In the genomic region with DNA sequence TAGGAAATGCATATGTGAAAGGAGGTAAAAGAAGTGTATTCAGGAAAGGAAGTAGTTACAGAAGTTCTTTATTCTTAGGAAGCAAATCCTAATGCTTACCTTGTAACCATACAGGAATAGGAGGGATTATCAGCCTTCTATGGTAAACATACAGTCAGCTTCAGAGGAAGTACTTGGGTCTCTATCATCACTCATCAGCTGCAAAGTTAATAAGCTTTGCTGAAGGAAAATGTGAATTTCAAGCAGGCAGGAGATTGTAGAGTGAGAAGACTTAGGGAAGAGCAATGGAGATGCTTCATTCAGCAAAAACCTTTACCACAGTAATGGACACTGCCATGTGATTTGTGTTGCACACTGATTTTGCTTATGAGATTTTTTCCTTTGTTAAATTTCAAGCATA, we compare ENCODE assay signal across 22 cellular contexts.
DNase-seq lines count a peak whose midpoint lies in the region; ATAC-seq, FAIRE-seq and TF ChIP-seq lines count a peak whose summit lies in the region.
"Had no signal": no experiment of that assay in that cellular context is flagged by ENCODE, and none has a peak within 500 bp of the region (broad histone marks: within the 10 kb centered on the region; RNA-seq: fewer than 3 reads in every experiment).

No MANE protein-coding gene starts in this region.

- BruUV-seq in IMR-90 (replicated peaks; lab: Mats Ljungman, UMichigan) (no TSS peak), K562 (replicated peaks; lab: Mats Ljungman, UMichigan) (no TSS peak)

- H3K56ac ChIP-seq in IMR-90 (ENCODE audit: extremely low read depth, insufficient read depth, low read length), result no peak overlapping the region

- H3K27me3 Mint-ChIP-seq in naive thymus-derived CD8-positive, alpha-beta T cell, result no peaks in the 10 kb centered on the region

- peak; percentile 72 for DNase-seq in NCI-H82 (lab: John Stamatoyannopoulos, UW)
- DNase-seq in NCI-H82 treated with DMSO at 0.1 percent for 48 hours (lab: John Stamatoyannopoulos, UW; ENCODE audit: unreplicated experiment), result no peak
- DNase-seq in IMR-90, result no peak
- DNase-seq in K562 (ENCODE audit: extremely low read depth in 1 of 4, low spot score in 3 of 4), result no peak
- no peak for DNase-seq in naive thymus-derived CD8-positive, alpha-beta T cell
- DNase-seq in NCI-H1930 (lab: John Stamatoyannopoulos, UW), result no peak
- no peak for DNase-seq in GM10248 (ENCODE audit: extremely low spot score)
- no peak for DNase-seq in cerebellum (ENCODE audit: low spot score)
- DNase-seq: cerebellar nuclear complex; NCI-H187 treated with DMSO at 0.1 percent for 48 hours; PC-9; sigmoid colon; stimulated activated CD4-positive, alpha-beta T cell treated with anti-CD3 and anti-CD28 coated beads, Interleukin-4, amount 100 ng/mL, for 1 hour; stimulated activated CD8-positive, alpha-beta memory T cell treated with anti-CD3 and anti-CD28 coated beads, Interleukin-4, amount 100 ng/mL, for 48 hours; tibial artery had no signal

- H2AK5ac ChIP-seq in IMR-90 (ENCODE audit: low read depth, low read length), result no peak overlapping the region

- H3K36me3 ChIP-seq in IMR-90 (ENCODE audit: control insufficient read depth, insufficient read depth, low read length), result no peaks in the 10 kb centered on the region
- H3K36me3 ChIP-seq in K562 (ENCODE audit: control insufficient read depth, insufficient read depth, low read length), result no peaks in the 10 kb centered on the region
- H3K36me3 ChIP-seq: adrenal gland, sigmoid colon, tibial artery had no signal

- TF ChIP-seq POLR2A in IMR-90 (IDR thresholded peaks at IDR 0.05; ENCODE audit: low read depth, low read length) (no peak), K562 (conservative IDR thresholded peaks at IDR 0.05) (no peak)

- H3K4me1 Mint-ChIP-seq in naive thymus-derived CD8-positive, alpha-beta T cell, result peaks cover 22 to 57% (median 44%) of the 10 kb centered on the region in 4 donors

- no peak overlapping the region for H2AFZ ChIP-seq in IMR-90 (replicated peaks; ENCODE audit: low read length, poor library complexity)
- H2AFZ ChIP-seq in K562 (ENCODE audit: low read depth, low read length), result no peak overlapping the region
- H2AFZ ChIP-seq: PC-9 had no signal

- H3K9ac ChIP-seq in IMR-90 (ENCODE audit: low read depth, low read length) (no peak overlapping the region), K562 (ENCODE audit: insufficient read depth in 1 of 2, low read depth in 2 of 2, low read length in 2 of 2) (no peak overlapping the region)

- no peak overlapping the region for H4K8ac ChIP-seq in IMR-90 (ENCODE audit: low read depth in 2 of 2, low read length in 2 of 2)

- H3K4me3 Mint-ChIP-seq in naive thymus-derived CD8-positive, alpha-beta T cell, result peak overlapping the region in 5 of 10 donors; percentile 26 to 62 (median 33)
- H3K4me3 Mint-ChIP-seq: CD14-positive monocyte had no signal

- no peaks in the 10 kb centered on the region for H3K9me3 Mint-ChIP-seq in naive thymus-derived CD8-positive, alpha-beta T cell
- H3K9me3 Mint-ChIP-seq: CD14-positive monocyte had no signal

- no peaks in the 10 kb centered on the region for H3K36me3 Mint-ChIP-seq in naive thymus-derived CD8-positive, alpha-beta T cell

- intact Hi-C loops in IMR-90 (cut with micrococcal nuclease) (no loop called here), K562 (cut with micrococcal nuclease) (no loop called here)

- H3K4me3 ChIP-seq in IMR-90 (ENCODE audit: insufficient read depth, low read depth, low read length) (no peak overlapping the region), K562 (no peak overlapping the region)
- H3K4me3 ChIP-seq: adrenal gland, lung, PC-9, sigmoid colon, tibial artery had no signal

- H2BK5ac ChIP-seq in IMR-90 (ENCODE audit: low read depth, low read length, poor library complexity, severe bottlenecking), result peak overlapping the region; percentile 2

- no peak overlapping the region for H2BK120ac ChIP-seq in IMR-90 (ENCODE audit: low read depth, low read length)

- H3K79me2 ChIP-seq in K562 (ENCODE audit: control insufficient read depth, insufficient read depth, low read length), result peaks cover 55% of the 10 kb centered on the region

- TF ChIP-seq CTCF in IMR-90 (conservative IDR thresholded peaks at IDR 0.05; ENCODE audit: low read depth, low read length) (no peak), K562 (IDR thresholded peaks at IDR 0.05 in 2 of 3, conservative IDR thresholded peaks at IDR 0.05 in 1 of 3; ENCODE audit: insufficient read depth in 2 of 3, low read depth in 1 of 3, low read length in 3 of 3) (no peak), GM10248 (IDR thresholded peaks at IDR 0.05; ENCODE audit: control extremely low read depth, extremely low read depth, low read depth, missing control alignments) (no peak)

- TF ChIP-seq RAD21 in IMR-90 (IDR thresholded peaks at IDR 0.05; ENCODE audit: low read length) (no peak), K562 (CRISPR knock-in tag; conservative IDR thresholded peaks at IDR 0.05 in 1 of 2, IDR thresholded peaks at IDR 0.05 in 1 of 2) (no peak)

- H3K4me1 ChIP-seq in IMR-90 (ENCODE audit: control insufficient read depth, insufficient read depth, low read length), result no peaks in the 10 kb centered on the region; the same call in 1 of the 2 replicates
- peaks cover 0 to 7% of the 10 kb centered on the region in 2 experiments; a peak in 4 of 5 replicates for H3K4me1 ChIP-seq in K562 (replicated peaks in 1 of 2; ENCODE audit: control insufficient read depth in 2 of 2, insufficient read depth in 2 of 2, low read length in 2 of 2)
- H3K4me1 ChIP-seq: tibial artery had no signal

- no peak for FAIRE-seq in K562 (lab: Jason Lieb, UNC)
- FAIRE-seq: frontal cortex, H1 had no signal

- H3K27ac ChIP-seq in IMR-90 (ENCODE audit: insufficient read depth, low read length), result no peak overlapping the region
- no peak overlapping the region for H3K27ac ChIP-seq in K562 (ENCODE audit: extremely low read depth, low read depth, low read length)
- H3K27ac ChIP-seq: 22Rv1, PC-9, sigmoid colon, tibial artery had no signal

- no peaks in the 10 kb centered on the region; the same call in 1 of the 2 replicates for H3K9me1 ChIP-seq in IMR-90 (ENCODE audit: insufficient read depth, low read length)
- H3K9me1 ChIP-seq in K562 (ENCODE audit: control insufficient read depth, insufficient read depth, low read length), result no peaks in the 10 kb centered on the region

- TF ChIP-seq EP300 in K562 (IDR thresholded peaks at IDR 0.05; ENCODE audit: low read length), result no peak

- peaks cover 13% of the 10 kb centered on the region; the same call in 1 of the 2 replicates for H4K20me1 ChIP-seq in IMR-90 (ENCODE audit: insufficient read depth, low read length)
- H4K20me1 ChIP-seq in K562 (replicated peaks; ENCODE audit: control insufficient read depth, insufficient read depth, low read length), result no peaks in the 10 kb centered on the region; the same call in 1 of the 2 replicates

- H3K23ac ChIP-seq in IMR-90 (ENCODE audit: low read depth, low read length), result peak overlapping the region; percentile 29; the same call in 1 of the 2 replicates

- in situ Hi-C loops in IMR-90 (cut with MboI; ENCODE audit: low sequenced_read_pairs), result no loop called here
- in situ Hi-C loops in K562 (cut with MboI), result no loop called here

- H2BK20ac ChIP-seq in IMR-90 (ENCODE audit: low read depth, low read length), result no peak overlapping the region

- no peak overlapping the region for H3K4ac ChIP-seq in IMR-90 (ENCODE audit: low read depth, low read length)

- H2AK9ac ChIP-seq in IMR-90 (replicated peaks; ENCODE audit: low read depth, low read length, poor library complexity), result no peak overlapping the region

- CTCF ChIA-PET in IMR-90 (lab: Yijun Ruan, JAX) (no interaction called here), K562 (lab: Yijun Ruan, JAX; ENCODE audit: low intra/inter-chr PET ratio) (no interaction called here), GM10248 (lab: Yijun Ruan, JAX) (interaction anchor here (1.9 to 2.2 kb wide), 2 partner anchors 10 to 15 kb away, joined by 7 to 9 read pairs; no protein-coding TSS in a partner anchor)

- dilution Hi-C loops in IMR-90 (cut with HindIII; ENCODE audit: low sequenced_read_pairs, unreplicated experiment), result no loop called here

- H4K5ac ChIP-seq in IMR-90 (ENCODE audit: low read depth, low read length), result no peak overlapping the region

- H3K18ac ChIP-seq in IMR-90 (ENCODE audit: low read depth, low read length), result no peak overlapping the region

- H3K4me2 ChIP-seq in IMR-90 (ENCODE audit: low read depth, low read length) (no peak overlapping the region), K562 (ENCODE audit: insufficient read depth, low read length) (no peak overlapping the region)
- H3K4me2 ChIP-seq: PC-9 had no signal

- H2BK15ac ChIP-seq in IMR-90 (ENCODE audit: low read depth, low read length), result no peak overlapping the region

- no peak overlapping the region for H4K91ac ChIP-seq in IMR-90 (ENCODE audit: insufficient read depth, low read depth, low read length)

- H3K9me3 ChIP-seq in IMR-90 (ENCODE audit: control insufficient read depth, insufficient read depth, low read length) (no peaks in the 10 kb centered on the region), K562 (replicated peaks; ENCODE audit: control insufficient read depth, insufficient read depth, low read depth, low read length) (no peaks in the 10 kb centered on the region)
- H3K9me3 ChIP-seq: adrenal gland, sigmoid colon, tibial artery had no signal

- H3K79me1 ChIP-seq in IMR-90 (ENCODE audit: low read depth in 1 of 2, low read length in 2 of 2), result peaks cover 25 to 62% of the 10 kb centered on the region in 2 experiments

- POLR2A ChIA-PET in IMR-90 (lab: Charles Lee; ENCODE audit: unreplicated experiment), result no interaction called here
- POLR2A ChIA-PET in K562 (lab: Yijun Ruan, JAX), result interaction anchor here (0.9 to 1.8 kb wide), 2 partner anchors 9 to 12 kb away, joined by 3 to 4 read pairs; no protein-coding TSS in a partner anchor
- POLR2A ChIA-PET in naive thymus-derived CD8-positive, alpha-beta T cell (lab: Charles Lee), result interaction anchor here (0.6 kb wide), 1 partner anchor 59 kb away, joined by 3 read pairs; no protein-coding TSS in a partner anchor
- POLR2A ChIA-PET in GM10248 (lab: Yijun Ruan, JAX), result no interaction called here

- no peaks in the 10 kb centered on the region for H3K27me3 ChIP-seq in IMR-90 (ENCODE audit: control insufficient read depth, insufficient read depth, low read length)
- H3K27me3 ChIP-seq in K562 (ENCODE audit: control insufficient read depth in 2 of 2, insufficient read depth in 2 of 2, low read length in 2 of 2), result no peaks in the 10 kb centered on the region
- H3K27me3 ChIP-seq: adrenal gland, sigmoid colon, tibial artery had no signal

- peak overlapping the region; percentile 7 to 90 (median 68) for H3K27ac Mint-ChIP-seq in naive thymus-derived CD8-positive, alpha-beta T cell

- ATAC-seq in IMR-90 (ENCODE audit: low read depth) (peak; percentile 27; the same call in 1 of the 2 replicates), K562 (peak; percentile 50; the same call in 2 of the 3 replicates)
- ATAC-seq in naive thymus-derived CD8-positive, alpha-beta T cell, result no peak
- ATAC-seq: SK-N-SH treated with all-trans-retinoic acid at 6 μM for 48 hours had no signal

- H3K14ac ChIP-seq in IMR-90 (replicated peaks; ENCODE audit: low read depth, low read length), result no peak overlapping the region

TF ChIP-seq in IMR-90, 13 proteins besides CTCF, POLR2A, EP300 and RAD21 (continues in another document):
- TF ChIP-seq MXI1 (IDR thresholded peaks at IDR 0.05; ENCODE audit: borderline replicate concordance, low read depth, low read length), result no peak

Comparison
In these comparisons a context has a peak if more than half of its experiments do, and no peak if none do; other contexts are left out.
1. ATAC-seq: peak in IMR-90 (single experiment) and K562 (single experiment); none in naive thymus-derived CD8-positive, alpha-beta T cell (0 of 2).
2. POLR2A ChIA-PET loops: an anchor here in K562 (0.9 to 1.8 kb wide) and naive thymus-derived CD8-positive, alpha-beta T cell (0.6 kb wide); none called in IMR-90 and GM10248.